In genomic region chr9:130756037-130756436, GRCh38 we compare ENCODE assay signal across 1 cellular context.
TF ChIP-seq lines count a peak whose summit lies in the region.

No MANE protein-coding gene starts in this region.

TF ChIP-seq in GM23338, 12 proteins besides CTCF, POLR2A, EP300 and RAD21 (continued from another document):
- TF ChIP-seq ZNF462 (CRISPR knock-in tag; IDR thresholded peaks at IDR 0.05) (no peak), EZH2phosphoT487 (IDR thresholded peaks at IDR 0.05; ENCODE audit: unreplicated experiment) (no peak), ZNF114 (CRISPR knock-in tag; IDR thresholded peaks at IDR 0.05) (no peak), ZNF331 (CRISPR knock-in tag; IDR thresholded peaks at IDR 0.05; ENCODE audit: low read depth) (no peak), JUNB (IDR thresholded peaks at IDR 0.05; ENCODE audit: unreplicated experiment) (no peak), POLR2AphosphoS5 (IDR thresholded peaks at IDR 0.05; ENCODE audit: low read depth) (no peak), ETS1 (IDR thresholded peaks at IDR 0.05) (no peak), STAT1 (IDR thresholded peaks at IDR 0.05; ENCODE audit: unreplicated experiment) (no peak)
TF ChIP-seq in GM23338: peak in this region for 0.
